Comparison of ENCODE assay signal across 8 cellular contexts in the genomic region with DNA sequence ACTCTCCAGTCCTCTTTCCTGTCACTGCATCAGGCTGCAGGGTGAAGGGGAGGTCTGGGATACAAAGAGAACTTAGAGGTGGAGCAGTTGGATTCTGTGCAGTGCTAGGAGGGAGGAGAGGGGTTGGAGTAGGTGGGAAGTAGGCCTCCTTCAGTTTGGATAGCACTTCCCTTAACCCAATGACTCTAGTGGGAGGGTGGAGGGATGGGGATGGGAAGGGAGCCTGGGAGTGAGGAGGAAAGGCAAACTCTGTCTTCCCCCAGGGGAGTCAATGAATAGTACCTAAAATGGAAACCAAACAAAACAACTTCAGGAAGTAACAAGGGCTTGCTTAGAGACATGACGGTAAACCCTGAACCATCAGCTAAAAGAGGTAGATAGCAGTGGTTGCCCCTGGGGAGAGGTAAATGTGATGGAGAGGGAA. TPM values are rescaled to one million over a fixed set of nuclear protein-coding genes. Genes with fewer than 3 reads are reported as not detected.
DNase-seq lines count a peak whose midpoint lies in the region; ATAC-seq and TF ChIP-seq lines count a peak whose summit lies in the region.

No MANE protein-coding gene starts in this region.

- no peaks in the 10 kb centered on the region for H3K9me3 Mint-ChIP-seq in GM23338
- H3K9me3 Mint-ChIP-seq in activated T-helper 2 cell treated with anti-CD3 and anti-CD28 coated beads, Interferon-gamma antibody, Interleukin-2, Interleukin-4, amounts not matched to agents 10 μg/mL and 5 μg/mL and 100 μg/mL, durations not matched to agents 14 hours and 24 hours and 36 hours, result no peaks in the 10 kb centered on the region

- H3K4me3 ChIP-seq in GM23338, result peak overlapping the region; percentile 70
- peak overlapping the region; percentile 56 to 58 (median 56) for H3K4me3 ChIP-seq in gastrocnemius medialis

- H3K4me3 Mint-ChIP-seq in GM23338, result peak overlapping the region; percentile 59
- H3K4me3 Mint-ChIP-seq in activated T-helper 2 cell treated with anti-CD3 and anti-CD28 coated beads, Interferon-gamma antibody, Interleukin-2, Interleukin-4, amounts not matched to agents 10 μg/mL and 5 μg/mL and 100 μg/mL, durations not matched to agents 14 hours and 24 hours and 36 hours (ENCODE audit: low read depth), result peak overlapping the region; percentile 46

- H3K36me3 ChIP-seq in GM23338 (ENCODE audit: insufficient read depth) (no peaks in the 10 kb centered on the region), gastrocnemius medialis (peaks cover 0 to 18% of the 10 kb centered on the region in 2 donors)

- peak; percentile 53 for ATAC-seq in GM23338
- peak; percentile 14 to 18 for ATAC-seq in gastrocnemius medialis

- H3F3A ChIP-seq in GM23338 (replicated peaks; ENCODE audit: low read depth), result 0 out of 2 replicates have a peak, but pooled peaks cover 8% of the 10 kb centered on the region

- DNase-seq in GM23338 (ENCODE audit: low spot score), result peak; percentile 46
- no peak for DNase-seq in activated T-helper 2 cell treated with anti-CD3 and anti-CD28 coated beads, Interferon-gamma antibody, Interleukin-2, Interleukin-4, amounts not matched to agents 10 μg/mL and 5 μg/mL and 100 μg/mL, durations not matched to agents 14 hours and 24 hours and 36 hours (ENCODE audit: low spot score)
- DNase-seq in hepatic stellate cell (ENCODE audit: low spot score), result peak; percentile 87
- peak in 1 of 2 donors; percentile 68 for DNase-seq in gastrocnemius medialis
- no peak for DNase-seq in mesenteric fat pad (ENCODE audit: low spot score)
- DNase-seq in glomerular visceral epithelial cell (ENCODE audit: extremely low spot score), result no peak
- DNase-seq in activated CD4-positive, alpha-beta T cell treated with anti-CD3 and anti-CD28 coated beads for 1 hour, result no peak
- DNase-seq in nucleus accumbens (lab: John Stamatoyannopoulos, UW), result no peak

- peaks cover 16% of the 10 kb centered on the region for H3K4me1 ChIP-seq in GM23338 (ENCODE audit: insufficient read depth)
- H3K4me1 ChIP-seq in gastrocnemius medialis, result peaks cover 54 to 62% of the 10 kb centered on the region in 2 donors

- H3K27me3 ChIP-seq in GM23338 (ENCODE audit: insufficient read depth), result peaks cover 26% of the 10 kb centered on the region
- H3K27me3 ChIP-seq in gastrocnemius medialis, result no peaks in the 10 kb centered on the region

- H2AFZ ChIP-seq in GM23338, result 0 out of 2 replicates have a peak overlapping the region, but pooled peaks have one; percentile 29

- peaks cover 7% of the 10 kb centered on the region; the same call in 1 of the 3 replicates for H3K36me3 Mint-ChIP-seq in GM23338 (ENCODE audit: low read depth)
- H3K36me3 Mint-ChIP-seq in activated T-helper 2 cell treated with anti-CD3 and anti-CD28 coated beads, Interferon-gamma antibody, Interleukin-2, Interleukin-4, amounts not matched to agents 10 μg/mL and 5 μg/mL and 100 μg/mL, durations not matched to agents 14 hours and 24 hours and 36 hours (ENCODE audit: low read depth), result no peaks in the 10 kb centered on the region

- in situ Hi-C loops in gastrocnemius medialis (cut with MboI; ENCODE audit: low sequenced_read_pairs in 4 of 4), result no loop called here

- TF ChIP-seq CTCF in GM23338 (conservative IDR thresholded peaks at IDR 0.05; ENCODE audit: low read depth in 2 of 2), result no peak
- no peak for TF ChIP-seq CTCF in gastrocnemius medialis (IDR thresholded peaks at IDR 0.05 in 4 of 5, conservative IDR thresholded peaks at IDR 0.05 in 1 of 5)

- no peak overlapping the region for H3K27ac ChIP-seq in GM23338 (ENCODE audit: low read depth)
- H3K27ac ChIP-seq in gastrocnemius medialis, result peak overlapping the region; percentile 89 to 95 (median 91)

- no peak overlapping the region for H3K27ac Mint-ChIP-seq in GM23338
- H3K27ac Mint-ChIP-seq in activated T-helper 2 cell treated with anti-CD3 and anti-CD28 coated beads, Interferon-gamma antibody, Interleukin-2, Interleukin-4, amounts not matched to agents 10 μg/mL and 5 μg/mL and 100 μg/mL, durations not matched to agents 14 hours and 24 hours and 36 hours, result no peak overlapping the region

- peak overlapping the region; percentile 94 for H3K4me2 ChIP-seq in GM23338

- no peaks in the 10 kb centered on the region for H3K9me2 ChIP-seq in GM23338 (ENCODE audit: insufficient read depth)

- TF ChIP-seq POLR2A in gastrocnemius medialis (IDR thresholded peaks at IDR 0.05), result no peak

- H3K4me1 Mint-ChIP-seq in GM23338, result peaks cover 24% of the 10 kb centered on the region
- peaks cover 10% of the 10 kb centered on the region for H3K4me1 Mint-ChIP-seq in activated T-helper 2 cell treated with anti-CD3 and anti-CD28 coated beads, Interferon-gamma antibody, Interleukin-2, Interleukin-4, amounts not matched to agents 10 μg/mL and 5 μg/mL and 100 μg/mL, durations not matched to agents 14 hours and 24 hours and 36 hours (ENCODE audit: low read depth)

- no peaks in the 10 kb centered on the region for H3K9me3 ChIP-seq in gastrocnemius medialis

- no peaks in the 10 kb centered on the region; the same call in 1 of the 2 replicates for H4K20me1 ChIP-seq in GM23338 (replicated peaks; ENCODE audit: insufficient read depth)

- no peaks in the 10 kb centered on the region for H3K79me2 ChIP-seq in GM23338 (replicated peaks; ENCODE audit: insufficient read depth)

- intact Hi-C loops in activated T-helper 2 cell treated with anti-CD3 and anti-CD28 coated beads, Interferon-gamma antibody, Interleukin-2, Interleukin-4, amounts not matched to agents 10 μg/mL and 5 μg/mL and 100 μg/mL, durations not matched to agents 14 hours and 24 hours and 36 hours (cut with micrococcal nuclease), result no loop called here
- intact Hi-C loops in gastrocnemius medialis (cut with DNase I; ENCODE audit: low total_unique reads), result loop anchor here (2.0 to 5.0 kb wide), 2 partner anchors 14 to 86 kb away; no protein-coding TSS in a partner anchor

- H3K27me3 Mint-ChIP-seq in GM23338 (ENCODE audit: insufficient read depth, low read depth, poor library complexity), result peaks cover 14% of the 10 kb centered on the region
- peaks cover 21% of the 10 kb centered on the region for H3K27me3 Mint-ChIP-seq in activated T-helper 2 cell treated with anti-CD3 and anti-CD28 coated beads, Interferon-gamma antibody, Interleukin-2, Interleukin-4, amounts not matched to agents 10 μg/mL and 5 μg/mL and 100 μg/mL, durations not matched to agents 14 hours and 24 hours and 36 hours (ENCODE audit: low read depth)

TF ChIP-seq in GM23338, 12 proteins besides CTCF, POLR2A, EP300 and RAD21 (continues in another document):
- TF ChIP-seq NANOG (IDR thresholded peaks at IDR 0.05; ENCODE audit: borderline replicate concordance) (no peak), POLR2AphosphoS5 (IDR thresholded peaks at IDR 0.05; ENCODE audit: low read depth) (no peak), STAT1 (IDR thresholded peaks at IDR 0.05; ENCODE audit: unreplicated experiment) (no peak), CREB1 (CRISPR knock-in tag; IDR thresholded peaks at IDR 0.05; ENCODE audit: low read depth) (no peak), EZH2phosphoT487 (IDR thresholded peaks at IDR 0.05; ENCODE audit: unreplicated experiment) (no peak)
- TF ChIP-seq, protein P1, sequence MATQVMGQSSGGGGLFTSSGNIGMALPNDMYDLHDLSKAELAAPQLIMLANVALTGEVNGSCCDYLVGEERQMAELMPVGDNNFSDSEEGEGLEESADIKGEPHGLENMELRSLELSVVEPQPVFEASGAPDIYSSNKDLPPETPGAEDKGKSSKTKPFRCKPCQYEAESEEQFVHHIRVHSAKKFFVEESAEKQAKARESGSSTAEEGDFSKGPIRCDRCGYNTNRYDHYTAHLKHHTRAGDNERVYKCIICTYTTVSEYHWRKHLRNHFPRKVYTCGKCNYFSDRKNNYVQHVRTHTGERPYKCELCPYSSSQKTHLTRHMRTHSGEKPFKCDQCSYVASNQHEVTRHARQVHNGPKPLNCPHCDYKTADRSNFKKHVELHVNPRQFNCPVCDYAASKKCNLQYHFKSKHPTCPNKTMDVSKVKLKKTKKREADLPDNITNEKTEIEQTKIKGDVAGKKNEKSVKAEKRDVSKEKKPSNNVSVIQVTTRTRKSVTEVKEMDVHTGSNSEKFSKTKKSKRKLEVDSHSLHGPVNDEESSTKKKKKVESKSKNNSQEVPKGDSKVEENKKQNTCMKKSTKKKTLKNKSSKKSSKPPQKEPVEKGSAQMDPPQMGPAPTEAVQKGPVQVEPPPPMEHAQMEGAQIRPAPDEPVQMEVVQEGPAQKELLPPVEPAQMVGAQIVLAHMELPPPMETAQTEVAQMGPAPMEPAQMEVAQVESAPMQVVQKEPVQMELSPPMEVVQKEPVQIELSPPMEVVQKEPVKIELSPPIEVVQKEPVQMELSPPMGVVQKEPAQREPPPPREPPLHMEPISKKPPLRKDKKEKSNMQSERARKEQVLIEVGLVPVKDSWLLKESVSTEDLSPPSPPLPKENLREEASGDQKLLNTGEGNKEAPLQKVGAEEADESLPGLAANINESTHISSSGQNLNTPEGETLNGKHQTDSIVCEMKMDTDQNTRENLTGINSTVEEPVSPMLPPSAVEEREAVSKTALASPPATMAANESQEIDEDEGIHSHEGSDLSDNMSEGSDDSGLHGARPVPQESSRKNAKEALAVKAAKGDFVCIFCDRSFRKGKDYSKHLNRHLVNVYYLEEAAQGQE (IDR thresholded peaks at IDR 0.05; ENCODE audit: unreplicated experiment), result no peak

RNA-seq across cellular contexts. Expression of a gene that starts 30.7 kb away (rescaled TPM):
- 85.7 and 101 TPM in 2 replicates for total RNA-seq in GM23338 (2014; rRNA removed; shearing (Covaris generic))
- 30.2 and 38.3 TPM in 2 replicates for polyA plus RNA-seq in GM23338 (2016; fragmentation: Nextera tagmentation; extraction: Ambion mirVana)
- 1.1 and 1.9 TPM in 2 replicates for total RNA-seq in activated T-helper 2 cell treated with anti-CD3 and anti-CD28 coated beads, Interferon-gamma antibody, Interleukin-2, Interleukin-4, amounts not matched to agents 10 μg/mL and 5 μg/mL and 100 μg/mL, durations not matched to agents 14 hours and 24 hours and 36 hours
- 100 to 1,000 TPM; 487 to 785 (median 662) TPM for total RNA-seq in gastrocnemius medialis
- total RNA-seq in mesenteric fat pad, result 843 TPM

Comparison
In these comparisons a context has a peak if more than half of its experiments do, and no peak if none do; other contexts are left out.
1. DNase-seq: peak in GM23338 (single experiment) and hepatic stellate cell (single experiment); none in activated T-helper 2 cell treated with anti-CD3 and anti-CD28 coated beads, Interferon-gamma antibody, Interleukin-2, Interleukin-4, amounts not matched to agents 10 μg/mL and 5 μg/mL and 100 μg/mL, durations not matched to agents 14 hours and 24 hours and 36 hours (single experiment), mesenteric fat pad (single experiment), glomerular visceral epithelial cell (single experiment), activated CD4-positive, alpha-beta T cell treated with anti-CD3 and anti-CD28 coated beads for 1 hour (single experiment) and nucleus accumbens (0 of 56).
2. RNA of a gene that starts 30.7 kb away (total RNA-seq): 843 TPM in mesenteric fat pad (single experiment), 487 to 785 TPM in gastrocnemius medialis and 85.7 to 101 TPM in GM23338; 1.1 to 1.9 TPM in activated T-helper 2 cell treated with anti-CD3 and anti-CD28 coated beads, Interferon-gamma antibody, Interleukin-2, Interleukin-4, amounts not matched to agents 10 μg/mL and 5 μg/mL and 100 μg/mL, durations not matched to agents 14 hours and 24 hours and 36 hours; every median in the first group is over 10 times any median in the second.